11 cellular contexts compared by ENCODE assay signal in genomic region chr19:15194938-15195337, GRCh38. TPM values are rescaled to one million over a fixed set of nuclear protein-coding genes. Genes with fewer than 3 reads are reported as not detected.
A peak's percentile ranks its signal among the peaks of the same experiment; 100 is the strongest.
DNase-seq lines count a peak whose midpoint lies in the region; ATAC-seq and TF ChIP-seq lines count a peak whose summit lies in the region.
"Had no signal": no experiment of that assay in that cellular context is flagged by ENCODE, and none has a peak within 500 bp of the region (broad histone marks: within the 10 kb centered on the region; RNA-seq: fewer than 3 reads in every experiment).

No MANE protein-coding gene starts in this region.

- no peak overlapping the region for H3K27ac Mint-ChIP-seq in natural killer cell treated with Interleukin-12 subunit alpha and Interleukin-12 subunit beta and Interleukin-15 and Interleukin-18, amount 100 ng/mL, for 72 hours
- no peak overlapping the region for H3K27ac Mint-ChIP-seq in activated CD4-positive, alpha-beta T cell treated with anti-CD3 and anti-CD28 coated beads, Interleukin-2, amount 10 ng/mL, durations not matched to agents 7 days and 5 days
- H3K27ac Mint-ChIP-seq: activated CD4-positive, alpha-beta T cell treated with anti-CD3 and anti-CD28 coated beads for 36 hours had no signal

- no peaks in the 10 kb centered on the region for H3F3A ChIP-seq in Loucy (ENCODE audit: low read depth)

- H3K27me3 ChIP-seq in AG04450 (ENCODE audit: control insufficient read depth, insufficient read depth, low read length) (no peaks in the 10 kb centered on the region), Loucy (ENCODE audit: insufficient read depth, low read length, poor library complexity, severe bottlenecking) (no peaks in the 10 kb centered on the region), esophagus (ENCODE audit: control insufficient read depth in 1 of 2, insufficient read depth in 2 of 2, low read length in 2 of 2) (no peaks in the 10 kb centered on the region)

- peaks cover 35 to 40% of the 10 kb centered on the region in 2 donors for H3K27me3 Mint-ChIP-seq in natural killer cell treated with Interleukin-12 subunit alpha and Interleukin-12 subunit beta and Interleukin-15 and Interleukin-18, amount 100 ng/mL, for 72 hours
- H3K27me3 Mint-ChIP-seq in activated CD4-positive, alpha-beta T cell treated with anti-CD3 and anti-CD28 coated beads, Interleukin-2, amount 10 ng/mL, durations not matched to agents 7 days and 5 days = peaks cover 46% of the 10 kb centered on the region

- DNase-seq in AG04450 (ENCODE audit: low read depth, low spot score) = no peak
- no peak for DNase-seq in natural killer cell treated with Interleukin-12 subunit alpha and Interleukin-12 subunit beta and Interleukin-15 and Interleukin-18, amount 100 ng/mL, for 72 hours (ENCODE audit: low spot score)
- DNase-seq in activated CD4-positive, alpha-beta T cell treated with anti-CD3 and anti-CD28 coated beads, Interleukin-2, amount 10 ng/mL, durations not matched to agents 7 days and 5 days = no peak
- DNase-seq in RPMI8226 = no peak
- no peak for DNase-seq in effector CD4-positive, alpha-beta T cell
- DNase-seq in HuH-7.5 (ENCODE audit: low spot score) = no peak
- DNase-seq: GDM1, NCI-H187 had no signal

- peak overlapping the region; percentile 37 for H3K4me3 ChIP-seq in AG04450 (ENCODE audit: low read depth, low read length)
- peak overlapping the region; percentile 57 for H3K4me3 ChIP-seq in Loucy (ENCODE audit: low read length, poor library complexity, severe bottlenecking)
- H3K4me3 ChIP-seq in esophagus (ENCODE audit: low read depth in 1 of 2, low read length in 2 of 2) = peak overlapping the region in 1 of 2 donors; percentile 45

- H3K9me3 Mint-ChIP-seq in natural killer cell treated with Interleukin-12 subunit alpha and Interleukin-12 subunit beta and Interleukin-15 and Interleukin-18, amount 100 ng/mL, for 72 hours = no peaks in the 10 kb centered on the region
- no peaks in the 10 kb centered on the region for H3K9me3 Mint-ChIP-seq in activated CD4-positive, alpha-beta T cell treated with anti-CD3 and anti-CD28 coated beads, Interleukin-2, amount 10 ng/mL, durations not matched to agents 7 days and 5 days

- H3K27ac ChIP-seq in AG04450 (ENCODE audit: low read depth, low read length) (peak overlapping the region; percentile 21), esophagus (ENCODE audit: low read depth in 2 of 2, low read length in 1 of 2) (peak overlapping the region; percentile 81 to 92)

- H4K20me1 ChIP-seq in Loucy (ENCODE audit: insufficient read depth, low read length, poor library complexity, severe bottlenecking) = no peaks in the 10 kb centered on the region

- peak overlapping the region; percentile 44 for H3K4me2 ChIP-seq in Loucy (ENCODE audit: low read depth, low read length, poor library complexity, severe bottlenecking)

- 44 to 59% methylated on average over 6 of the region's 6 CpGs for WGBS in esophagus, 2 donors

- no peaks in the 10 kb centered on the region for H3K36me3 Mint-ChIP-seq in natural killer cell treated with Interleukin-12 subunit alpha and Interleukin-12 subunit beta and Interleukin-15 and Interleukin-18, amount 100 ng/mL, for 72 hours
- H3K36me3 Mint-ChIP-seq in activated CD4-positive, alpha-beta T cell treated with anti-CD3 and anti-CD28 coated beads, Interleukin-2, amount 10 ng/mL, durations not matched to agents 7 days and 5 days (ENCODE audit: low read depth) = no peaks in the 10 kb centered on the region

- POLR2A ChIA-PET in AG04450 (lab: Yijun Ruan, JAX) = interaction anchor here (0.6 to 0.8 kb wide), 2 partner anchors 14 to 183 kb away, joined by 3 to 10 read pairs; no protein-coding TSS in a partner anchor
- POLR2A ChIA-PET in activated CD4-positive, alpha-beta T cell treated with anti-CD3 and anti-CD28 coated beads, Interleukin-2, amount 10 ng/mL, durations not matched to agents 7 days and 5 days (lab: Charles Lee) = no interaction called here

- TF ChIP-seq CTCF in AG04450 (IDR thresholded peaks at IDR 0.05; ENCODE audit: low read depth, low read length) (no peak), Loucy (conservative IDR thresholded peaks at IDR 0.05; ENCODE audit: low read length) (no peak)

- H3K9me3 ChIP-seq in AG04450 (ENCODE audit: control insufficient read depth, insufficient read depth, low read length) (no peaks in the 10 kb centered on the region; the same call in 1 of the 2 replicates), Loucy (ENCODE audit: insufficient read depth, low read depth, low read length) (no peaks in the 10 kb centered on the region), esophagus (ENCODE audit: control insufficient read depth in 2 of 2, insufficient read depth in 1 of 2, low read depth in 1 of 2, low read length in 1 of 2) (peaks cover 0 to 7% of the 10 kb centered on the region in 2 donors)

- H3K79me2 ChIP-seq in Loucy (ENCODE audit: insufficient read depth, low read length) = no peaks in the 10 kb centered on the region

- H3K36me3 ChIP-seq in Loucy (ENCODE audit: insufficient read depth, low read length) (no peaks in the 10 kb centered on the region), esophagus (ENCODE audit: control insufficient read depth in 2 of 2, insufficient read depth in 2 of 2, low read length in 1 of 2) (peaks cover 0 to 28% of the 10 kb centered on the region in 2 donors)

- H3K4me3 Mint-ChIP-seq in natural killer cell treated with Interleukin-12 subunit alpha and Interleukin-12 subunit beta and Interleukin-15 and Interleukin-18, amount 100 ng/mL, for 72 hours = peak overlapping the region; percentile 42
- no peak overlapping the region for H3K4me3 Mint-ChIP-seq in activated CD4-positive, alpha-beta T cell treated with anti-CD3 and anti-CD28 coated beads, Interleukin-2, amount 10 ng/mL, durations not matched to agents 7 days and 5 days
- H3K4me3 Mint-ChIP-seq: activated CD4-positive, alpha-beta T cell treated with anti-CD3 and anti-CD28 coated beads for 36 hours had no signal

- H3K9me2 ChIP-seq in Loucy (replicated peaks; ENCODE audit: low read depth, low read length) = no peaks in the 10 kb centered on the region

- H3K4me1 Mint-ChIP-seq in natural killer cell treated with Interleukin-12 subunit alpha and Interleukin-12 subunit beta and Interleukin-15 and Interleukin-18, amount 100 ng/mL, for 72 hours (ENCODE audit: low read depth in 2 of 2) = peaks cover 16 to 19% of the 10 kb centered on the region in 2 donors
- peaks cover 9% of the 10 kb centered on the region for H3K4me1 Mint-ChIP-seq in activated CD4-positive, alpha-beta T cell treated with anti-CD3 and anti-CD28 coated beads, Interleukin-2, amount 10 ng/mL, durations not matched to agents 7 days and 5 days

- CTCF ChIA-PET in AG04450 (lab: Charles Lee) = interaction anchor here (0.6 to 0.9 kb wide), 5 partner anchors 18 to 633 kb away, joined by 3 to 5 read pairs (median 3); no protein-coding TSS in a partner anchor
- CTCF ChIA-PET in activated CD4-positive, alpha-beta T cell treated with anti-CD3 and anti-CD28 coated beads, Interleukin-2, amount 10 ng/mL, durations not matched to agents 7 days and 5 days (lab: Charles Lee) = interaction anchor here (1.2 kb wide), 1 partner anchor 20 kb away, joined by 3 read pairs; no protein-coding TSS in a partner anchor

- H3K9ac ChIP-seq in Loucy (ENCODE audit: low read depth, low read length, poor library complexity, severe bottlenecking) = no peak overlapping the region

- no peak overlapping the region for H2AFZ ChIP-seq in Loucy (ENCODE audit: low read length)

- ATAC-seq in natural killer cell treated with Interleukin-12 subunit alpha and Interleukin-12 subunit beta and Interleukin-15 and Interleukin-18, amount 100 ng/mL, for 72 hours = no peak

- H3K4me1 ChIP-seq in Loucy (ENCODE audit: insufficient read depth, low read length, poor library complexity, severe bottlenecking) (peaks cover 10% of the 10 kb centered on the region), esophagus (ENCODE audit: control insufficient read depth in 2 of 2, insufficient read depth in 2 of 2, low read length in 1 of 2) (peaks cover 0 to 22% of the 10 kb centered on the region in 2 donors)

RNA-seq across cellular contexts. Expression of gene NOTCH3, which starts 5.9 kb away (rescaled TPM):
- polyA plus RNA-seq in AG04450 (2011; rRNA removed) (8.8 and 10.5 TPM in 2 replicates), esophagus (10 to 100 TPM; 34.7 to 46.2 TPM)
- 30.6 and 39.4 TPM in 2 replicates for polyA minus RNA-seq in AG04450 (2011; rRNA and poly(A)+ RNA removed)
- total RNA-seq in natural killer cell treated with Interleukin-12 subunit alpha and Interleukin-12 subunit beta and Interleukin-15 and Interleukin-18, amount 100 ng/mL, for 72 hours = not detected
- total RNA-seq in activated CD4-positive, alpha-beta T cell treated with anti-CD3 and anti-CD28 coated beads, Interleukin-2, amount 10 ng/mL, durations not matched to agents 7 days and 5 days = not detected

RNA-seq across cellular contexts. Expression of gene EPHX3, which starts 37.3 kb away (rescaled TPM):
- polyA plus RNA-seq in AG04450 (2011; rRNA removed) = not detected in 2 replicates
- 0.13 and 0.55 TPM in 2 replicates for polyA minus RNA-seq in AG04450 (2011; rRNA and poly(A)+ RNA removed)
- polyA plus RNA-seq in esophagus = 10 to 100 TPM; 30.4 to 69.8 TPM
- total RNA-seq in natural killer cell treated with Interleukin-12 subunit alpha and Interleukin-12 subunit beta and Interleukin-15 and Interleukin-18, amount 100 ng/mL, for 72 hours = 1 to 10 TPM in 1 of 2 donors, under 1 TPM in 1; 0.81 to 1.0 TPM
- total RNA-seq in activated CD4-positive, alpha-beta T cell treated with anti-CD3 and anti-CD28 coated beads, Interleukin-2, amount 10 ng/mL, durations not matched to agents 7 days and 5 days = under 1 TPM; 0.32 to 0.42 TPM
